10 cellular contexts compared by ENCODE assay signal in genomic region chr3:197295871-197296270, GRCh38. TPM values are rescaled to one million over a fixed set of nuclear protein-coding genes. Genes with fewer than 3 reads are reported as not detected.
A peak's percentile ranks its signal among the peaks of the same experiment; 100 is the strongest.
DNase-seq lines count a peak whose midpoint lies in the region; ATAC-seq and TF ChIP-seq lines count a peak whose summit lies in the region.
"Had no signal": no experiment of that assay in that cellular context is flagged by ENCODE, and none has a peak within 500 bp of the region (broad histone marks: within the 10 kb centered on the region; RNA-seq: fewer than 3 reads in every experiment).

No MANE protein-coding gene starts in this region.

- no peak overlapping the region for H2BK12ac ChIP-seq in H9 (ENCODE audit: insufficient read length, low read depth, low read length)

- H3K36me3 ChIP-seq in BLaER1 treated with 17β-estradiol and CSF1 and Interleukin-3, amounts not matched to agents 10 nM and 100 nM, result peaks cover 18 to 56% (median 45%) of the 10 kb centered on the region in 11 experiments; a peak in 21 of 22 replicates
- H3K36me3 ChIP-seq in adipocyte (ENCODE audit: control insufficient read depth, insufficient read depth, low read length, severe bottlenecking) (peaks cover 19% of the 10 kb centered on the region), left lung (peaks cover 0 to 14% of the 10 kb centered on the region in 2 donors)

- peaks cover 5% of the 10 kb centered on the region for H3K79me1 ChIP-seq in H9 (ENCODE audit: insufficient read depth, low read depth, low read length, poor library complexity, severe bottlenecking)

- H3K36me3 Mint-ChIP-seq in H9 (ENCODE audit: insufficient read depth in 1 of 3, low read depth in 3 of 3), result peaks cover 5 to 50% (median 29%) of the 10 kb centered on the region in 3 experiments; a peak in 6 of 7 replicates

- peaks cover 0 to 48% (median 14%) of the 10 kb centered on the region in 11 experiments; a peak in 8 of 22 replicates for H4K20me1 ChIP-seq in BLaER1 treated with 17β-estradiol and CSF1 and Interleukin-3, amounts not matched to agents 10 nM and 100 nM
- no peaks in the 10 kb centered on the region for H4K20me1 ChIP-seq in H9 (ENCODE audit: control insufficient read depth, insufficient read depth, insufficient read length)

- no peak overlapping the region for H3K14ac ChIP-seq in H9 (ENCODE audit: insufficient read depth, low read length)

- intact Hi-C loops in left lung (cut with DNase I), result no loop called here

- H2BK15ac ChIP-seq in H9 (ENCODE audit: low read depth, low read length), result no peak overlapping the region

- no peak overlapping the region for H4K5ac ChIP-seq in H9 (ENCODE audit: insufficient read length, low read depth, low read length)

- peaks cover 22 to 49% (median 33%) of the 10 kb centered on the region in 10 experiments for H3K4me1 ChIP-seq in BLaER1 treated with 17β-estradiol and CSF1 and Interleukin-3, amounts not matched to agents 10 nM and 100 nM
- H3K4me1 ChIP-seq in H9 (ENCODE audit: insufficient read depth, low read length) (no peaks in the 10 kb centered on the region), adipocyte (ENCODE audit: control insufficient read depth, insufficient read depth, low read length) (peaks cover 25% of the 10 kb centered on the region), left lung (peaks cover 0 to 47% of the 10 kb centered on the region in 2 donors)

- no peak for DNase-seq in H9
- DNase-seq in adipocyte (ENCODE audit: low read depth), result no peak
- peak; percentile 41 for DNase-seq in medulla oblongata (ENCODE audit: extremely low spot score)
- DNase-seq in left lung, result no peak
- no peak for DNase-seq in DMS53 treated with DMSO at 0.1 percent for 48 hours (lab: John Stamatoyannopoulos, UW; ENCODE audit: unreplicated experiment)
- no peak for DNase-seq in NCI-H1105 treated with DMSO at 0.1 percent for 48 hours (lab: John Stamatoyannopoulos, UW)
- DNase-seq: NCI-H526; stimulated activated CD4-positive, alpha-beta T cell treated with anti-CD3 and anti-CD28 coated beads, Interleukin-2, amount 100 ng/mL, for 24 hours had no signal

- H2BK5ac ChIP-seq in H9 (ENCODE audit: insufficient read length, low read length), result no peak overlapping the region

- ATAC-seq in left lung (no peak), GM21515 (IDR thresholded peaks at IDR 0.05; ENCODE audit: unreplicated experiment) (no peak)

- H3K27ac ChIP-seq in BLaER1 treated with 17β-estradiol and CSF1 and Interleukin-3, amounts not matched to agents 10 nM and 100 nM, result no peak overlapping the region
- H3K27ac ChIP-seq in H9 (ENCODE audit: insufficient read length, low read depth, low read length), result no peak overlapping the region
- H3K27ac ChIP-seq in left lung, result no peak overlapping the region

- peak overlapping the region in 2 of 11 experiments; percentile 6 to 37; a peak in 3 of 22 replicates for H3K9ac ChIP-seq in BLaER1 treated with 17β-estradiol and CSF1 and Interleukin-3, amounts not matched to agents 10 nM and 100 nM
- H3K9ac ChIP-seq in H9 (ENCODE audit: extremely low read depth, insufficient read length, low read length) (no peak overlapping the region), adipocyte (ENCODE audit: low read length) (no peak overlapping the region)

- H3K23ac ChIP-seq in H9 (ENCODE audit: insufficient read length, low read depth, low read length), result no peak overlapping the region

- H3K4me3 ChIP-seq in BLaER1 treated with 17β-estradiol and CSF1 and Interleukin-3, amounts not matched to agents 10 nM and 100 nM, result peak overlapping the region in 3 of 10 experiments; percentile 88 to 94 (median 88); a peak in 5 of 20 replicates
- H3K4me3 ChIP-seq in adipocyte (ENCODE audit: low read length) (peak overlapping the region; percentile 91), left lung (peak overlapping the region in 1 of 2 donors; percentile 93)

- no peak overlapping the region for H2BK120ac ChIP-seq in H9 (ENCODE audit: low read depth, low read length, poor library complexity, severe bottlenecking)

- no peaks in the 10 kb centered on the region for H3K9me3 ChIP-seq in BLaER1 treated with 17β-estradiol and CSF1 and Interleukin-3, amounts not matched to agents 10 nM and 100 nM (replicated peaks in 1 of 11)
- H3K9me3 ChIP-seq in H9 (ENCODE audit: control insufficient read depth, low read depth, low read length), result no peaks in the 10 kb centered on the region
- H3K9me3 ChIP-seq in adipocyte (ENCODE audit: control insufficient read depth, low read length), result no peaks in the 10 kb centered on the region
- H3K9me3 ChIP-seq in left lung, result no peaks in the 10 kb centered on the region

- H3K27me3 Mint-ChIP-seq in H9 (ENCODE audit: low read depth), result peaks cover 2% of the 10 kb centered on the region

- TF ChIP-seq CTCF in H9 (conservative IDR thresholded peaks at IDR 0.05) (no peak), left lung (IDR thresholded peaks at IDR 0.05) (no peak)

- H4K8ac ChIP-seq in H9 (replicated peaks; ENCODE audit: insufficient read length, low read depth, low read length), result no peak overlapping the region

- no peak overlapping the region for H3K18ac ChIP-seq in H9 (ENCODE audit: insufficient read length, low read depth, low read length)

- H3K23me2 ChIP-seq in H9 (ENCODE audit: insufficient read length, low read depth, low read length, poor library complexity, severe bottlenecking), result peaks cover 12% of the 10 kb centered on the region

- no peak overlapping the region for H3K4ac ChIP-seq in H9 (ENCODE audit: low read depth, low read length)

- no peak overlapping the region for H2BK20ac ChIP-seq in H9 (ENCODE audit: low read depth, low read length, poor library complexity, severe bottlenecking)

- H3K4me2 ChIP-seq in BLaER1 treated with 17β-estradiol and CSF1 and Interleukin-3, amounts not matched to agents 10 nM and 100 nM, result peak overlapping the region; percentile 53 to 99 (median 85); a peak in 19 of 22 replicates
- no peak overlapping the region for H3K4me2 ChIP-seq in H9 (ENCODE audit: insufficient read depth, insufficient read length, low read length)

- H2AK5ac ChIP-seq in H9 (ENCODE audit: insufficient read length, low read length), result no peak overlapping the region

- no peaks in the 10 kb centered on the region for H3K9me3 Mint-ChIP-seq in H9

- no peak overlapping the region for H3K27ac Mint-ChIP-seq in H9

- WGBS in H9 (ENCODE audit: extremely low coverage, insufficient read length, low lambda C conversion rate), result no CpG with 5 or more reads among the region's 2 CpGs

- no peak overlapping the region for H4K91ac ChIP-seq in H9 (ENCODE audit: insufficient read length, low read depth, low read length)

- H3T11ph ChIP-seq in H9 (ENCODE audit: low read length), result no peak overlapping the region

- H3K4me3 Mint-ChIP-seq in H9, result peak overlapping the region; percentile 18 to 90; a peak in 2 of 5 replicates

- peaks cover 3% of the 10 kb centered on the region; the same call in 1 of the 2 replicates for H3K79me2 ChIP-seq in H9 (ENCODE audit: insufficient read depth, low read length)

- peaks cover 18 to 21% of the 10 kb centered on the region in 2 experiments for H3K4me1 Mint-ChIP-seq in H9

- H2AFZ ChIP-seq in H9 (ENCODE audit: low read length), result no peak overlapping the region

- H3K27me3 ChIP-seq in BLaER1 treated with 17β-estradiol and CSF1 and Interleukin-3, amounts not matched to agents 10 nM and 100 nM, result peaks cover 0 to 19% (median 15%) of the 10 kb centered on the region in 11 experiments; a peak in 20 of 22 replicates
- no peaks in the 10 kb centered on the region for H3K27me3 ChIP-seq in H9 (ENCODE audit: insufficient read depth, low read length)
- no peaks in the 10 kb centered on the region for H3K27me3 ChIP-seq in adipocyte (replicated peaks; ENCODE audit: control insufficient read depth, insufficient read depth, low read length)
- peaks cover 0 to 6% of the 10 kb centered on the region in 2 donors for H3K27me3 ChIP-seq in left lung

- no peak overlapping the region for H3K56ac ChIP-seq in H9 (ENCODE audit: insufficient read length, low read depth, low read length)

RNA-seq across cellular contexts. Expression of gene DLG1, which starts 2.5 kb away (rescaled TPM):
- total RNA-seq in H9 (2021) (84.1 and 86.2 TPM in 2 replicates), left lung (10 to 100 TPM; 71.0 to 82.7 TPM)
